1 cellular context compared by ENCODE assay signal in genomic region chr10:133334495-133335237, GRCh38.
TF ChIP-seq lines count a peak whose summit lies in the region.

No MANE protein-coding gene starts in this region.

TF ChIP-seq in GM12878, 131 proteins besides CTCF, POLR2A, EP300 and RAD21:
- TF ChIP-seq BCL3 (IDR thresholded peaks at IDR 0.05; ENCODE audit: borderline replicate concordance, insufficient read depth, low read depth, low read length, poor library complexity, severe bottlenecking) (no peak), ZNF24 (IDR thresholded peaks at IDR 0.05) (no peak), BACH1 (IDR thresholded peaks at IDR 0.05; ENCODE audit: borderline replicate concordance) (no peak)
